ENCODE assay signal across 10 cellular contexts in genomic region chr2:187138240-187138639, GRCh38.
DNase-seq lines count a peak whose midpoint lies in the region; ATAC-seq, FAIRE-seq and TF ChIP-seq lines count a peak whose summit lies in the region.
"Had no signal": no experiment of that assay in that cellular context is flagged by ENCODE, and none has a peak within 500 bp of the region (broad histone marks: within the 10 kb centered on the region; RNA-seq: fewer than 3 reads in every experiment).

No MANE protein-coding gene starts in this region.

- no peaks in the 10 kb centered on the region for H3K27me3 Mint-ChIP-seq in astrocyte (ENCODE audit: low read depth, unreplicated experiment)
- no peaks in the 10 kb centered on the region for H3K27me3 Mint-ChIP-seq in activated T-cell treated with anti-CD3 and anti-CD28 coated beads, Interleukin-2, amount 50 U/mL, for 72 hours (ENCODE audit: low read depth)

- H3K36me3 Mint-ChIP-seq in astrocyte (ENCODE audit: low read depth, unreplicated experiment): no peaks in the 10 kb centered on the region
- H3K36me3 Mint-ChIP-seq in activated T-cell treated with anti-CD3 and anti-CD28 coated beads, Interleukin-2, amount 50 U/mL, for 72 hours (ENCODE audit: insufficient read depth in 2 of 2): no peaks in the 10 kb centered on the region

- no peaks in the 10 kb centered on the region for H3K4me1 Mint-ChIP-seq in astrocyte (ENCODE audit: low read depth, unreplicated experiment)
- H3K4me1 Mint-ChIP-seq in activated T-cell treated with anti-CD3 and anti-CD28 coated beads, Interleukin-2, amount 50 U/mL, for 72 hours (ENCODE audit: low read depth): no peaks in the 10 kb centered on the region

- no peak overlapping the region for H3K9ac ChIP-seq in astrocyte (ENCODE audit: low read length)

- peak; percentile 57 for TF ChIP-seq CTCF in GM13976 (IDR thresholded peaks at IDR 0.05; ENCODE audit: borderline replicate concordance, control extremely low read depth, extremely low read depth, insufficient read depth, missing control alignments)
- TF ChIP-seq CTCF in astrocyte (IDR thresholded peaks at IDR 0.05; ENCODE audit: insufficient read depth, low read depth, low read length): peak; percentile 63

- FAIRE-seq in astrocyte (lab: Jason Lieb, UNC): no peak

- peak; percentile 40 for ATAC-seq in HG03469 (IDR thresholded peaks at IDR 0.05; ENCODE audit: unreplicated experiment)
- peak; percentile 42 for ATAC-seq in left colon
- no peak for ATAC-seq in activated T-cell treated with anti-CD3 and anti-CD28 coated beads, Interleukin-2, amount 50 U/mL, for 72 hours (replicated peaks in 1 of 2)
- no peak for ATAC-seq in GM19035 (IDR thresholded peaks at IDR 0.05; ENCODE audit: unreplicated experiment)

- in situ Hi-C loops in GM13976 (cut with MboI; ENCODE audit: low sequenced_read_pairs, unreplicated experiment): loop anchor here (25.0 kb wide), 1 partner anchor 299 kb away; the partner anchor contains the start of gene CALCRL

- H3K4me3 ChIP-seq in astrocyte (ENCODE audit: insufficient read depth, low read depth, low read length): no peak overlapping the region
- H3K4me3 ChIP-seq: skin epidermis had no signal

- H3K4me2 ChIP-seq in astrocyte (ENCODE audit: low read length): no peak overlapping the region

- no peaks in the 10 kb centered on the region for H3K27me3 ChIP-seq in astrocyte (ENCODE audit: insufficient read depth, low read length)

- H3K79me2 ChIP-seq in astrocyte (ENCODE audit: insufficient read depth, low read length): no peaks in the 10 kb centered on the region

- no peak overlapping the region for H2AFZ ChIP-seq in astrocyte (ENCODE audit: low read depth, low read length)

- no peak overlapping the region for H3K27ac Mint-ChIP-seq in astrocyte (ENCODE audit: unreplicated experiment)
- no peak overlapping the region for H3K27ac Mint-ChIP-seq in activated T-cell treated with anti-CD3 and anti-CD28 coated beads, Interleukin-2, amount 50 U/mL, for 72 hours
- H3K27ac Mint-ChIP-seq: T-helper 1 cell treated with Interleukin-12 subunit alpha and Interleukin-12 subunit beta and Interleukin-4 antibody, amounts not matched to agents 30 μg/mL and 1 μg/mL, for 36 hours had no signal

- H3K4me3 Mint-ChIP-seq in astrocyte (ENCODE audit: unreplicated experiment): no peak overlapping the region
- H3K4me3 Mint-ChIP-seq in activated T-cell treated with anti-CD3 and anti-CD28 coated beads, Interleukin-2, amount 50 U/mL, for 72 hours: no peak overlapping the region
- H3K4me3 Mint-ChIP-seq: T-helper 1 cell treated with Interleukin-12 subunit alpha and Interleukin-12 subunit beta and Interleukin-4 antibody, amounts not matched to agents 30 μg/mL and 1 μg/mL, for 36 hours had no signal

- H3K9me3 ChIP-seq in astrocyte (ENCODE audit: insufficient read depth, low read depth, low read length): no peaks in the 10 kb centered on the region

- no peaks in the 10 kb centered on the region for H4K20me1 ChIP-seq in astrocyte (ENCODE audit: insufficient read depth, low read length)

- DNase-seq in GM13976 (ENCODE audit: low spot score): no peak
- DNase-seq in astrocyte (ENCODE audit: low read depth): peak; percentile 27
- peak in 1 of 2 donors; percentile 34 for DNase-seq in left colon
- no peak for DNase-seq in activated T-cell treated with anti-CD3 and anti-CD28 coated beads, Interleukin-2, amount 50 U/mL, for 72 hours
- no peak for DNase-seq in cerebellum (ENCODE audit: low spot score)
- no peak for DNase-seq in NCI-H774 (lab: John Stamatoyannopoulos, UW)

- intact Hi-C loops in left colon (cut with DNase I, micrococcal nuclease): no loop called here

- H3K4me1 ChIP-seq in astrocyte (ENCODE audit: insufficient read depth, low read length): no peaks in the 10 kb centered on the region

- no peak overlapping the region for H3K27ac ChIP-seq in astrocyte (ENCODE audit: low read depth, low read length)
- H3K27ac ChIP-seq: skin epidermis had no signal

- no peaks in the 10 kb centered on the region for H3K9me3 Mint-ChIP-seq in astrocyte (ENCODE audit: unreplicated experiment)
- no peaks in the 10 kb centered on the region for H3K9me3 Mint-ChIP-seq in activated T-cell treated with anti-CD3 and anti-CD28 coated beads, Interleukin-2, amount 50 U/mL, for 72 hours
- H3K9me3 Mint-ChIP-seq: T-helper 1 cell treated with Interleukin-12 subunit alpha and Interleukin-12 subunit beta and Interleukin-4 antibody, amounts not matched to agents 30 μg/mL and 1 μg/mL, for 36 hours had no signal

- H3K36me3 ChIP-seq in astrocyte (ENCODE audit: insufficient read depth, low read length): no peaks in the 10 kb centered on the region

Comparison
In these comparisons a context has a peak if more than half of its experiments do, and no peak if none do; other contexts are left out.
1. ATAC-seq: peak in HG03469 (single experiment) and left colon (single experiment); none in activated T-cell treated with anti-CD3 and anti-CD28 coated beads, Interleukin-2, amount 50 U/mL, for 72 hours (0 of 2) and GM19035 (single experiment).